In the genomic region with DNA sequence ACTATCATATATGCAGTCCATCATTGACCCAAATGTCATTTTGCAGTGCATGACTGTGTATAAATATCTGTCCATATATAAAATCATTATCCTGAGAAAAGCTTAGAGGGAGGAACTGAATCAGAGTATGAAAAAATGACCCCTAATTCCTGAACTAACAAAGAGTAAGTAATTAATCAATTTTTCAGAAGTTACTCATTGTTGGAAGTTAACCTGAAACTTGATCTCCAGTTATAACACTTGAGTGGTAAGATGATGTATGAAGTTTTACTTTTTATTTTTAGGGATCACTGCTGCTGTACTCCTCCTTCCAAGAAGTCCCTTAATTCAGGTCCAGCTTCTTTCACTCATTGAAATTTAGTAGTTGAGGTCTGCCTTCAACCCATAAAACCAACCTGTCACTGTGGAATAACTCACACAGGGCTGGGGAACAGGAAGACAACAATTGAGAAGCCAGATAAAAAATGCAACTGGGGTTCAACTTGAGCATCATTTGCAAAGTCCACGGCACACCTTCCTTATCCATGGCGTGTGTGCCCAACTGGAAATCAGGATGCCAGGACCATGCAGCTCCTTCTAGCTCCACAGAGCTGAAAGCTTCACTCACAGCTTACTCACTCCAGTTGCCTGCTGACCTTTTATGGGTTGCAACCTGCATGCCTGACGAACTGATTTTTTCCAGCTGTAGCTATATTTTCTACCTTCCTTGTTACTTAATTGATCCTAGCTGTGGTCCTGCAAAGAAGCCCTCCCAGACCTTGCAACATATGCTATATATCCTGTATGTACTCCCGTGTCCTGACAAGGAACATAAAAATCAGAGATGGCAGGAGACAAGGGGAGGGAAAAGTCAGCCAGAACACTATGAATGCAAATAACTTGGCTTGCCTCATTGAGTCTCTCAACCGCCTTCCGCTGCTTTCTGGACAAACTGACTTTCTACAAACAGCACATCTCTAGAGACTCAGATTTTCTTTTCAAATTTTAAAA, we compare ENCODE assay signal across 20 cellular contexts.
DNase-seq lines count a peak whose midpoint lies in the region; ATAC-seq and TF ChIP-seq lines count a peak whose summit lies in the region.
"Had no signal": no experiment of that assay in that cellular context is flagged by ENCODE, and none has a peak within 500 bp of the region (broad histone marks: within the 10 kb centered on the region; RNA-seq: fewer than 3 reads in every experiment).

No MANE protein-coding gene starts in this region.

- H3K27ac ChIP-seq in iPS-20b (ENCODE audit: low read length) (no peak overlapping the region), breast epithelium (no peak overlapping the region)
- H3K27ac ChIP-seq: BLaER1, neutrophil had no signal

- H3K36me3 ChIP-seq in iPS-20b (ENCODE audit: insufficient read depth, low read depth, low read length) (no peaks in the 10 kb centered on the region), breast epithelium (no peaks in the 10 kb centered on the region)
- H3K36me3 ChIP-seq: BLaER1, neutrophil had no signal

- no peaks in the 10 kb centered on the region for H3K27me3 ChIP-seq in iPS-20b (ENCODE audit: insufficient read depth, low read length)
- H3K27me3 ChIP-seq in breast epithelium = no peaks in the 10 kb centered on the region
- H3K27me3 ChIP-seq: BLaER1, neutrophil had no signal

- no peaks in the 10 kb centered on the region; the same call in 1 of the 2 replicates for H3K27me3 Mint-ChIP-seq in HFFc6 (ENCODE audit: insufficient read depth)
- H3K27me3 Mint-ChIP-seq: activated B cell treated with CpG ODN at 0.5 μM for 24 hours had no signal

- H3K4me3 ChIP-seq in choroid plexus epithelial cell (ENCODE audit: low read depth, low read length) = no peak overlapping the region
- 0 out of 2 replicates have a peak overlapping the region, but pooled peaks have one; percentile 12 for H3K4me3 ChIP-seq in iPS-20b (ENCODE audit: low read length)
- H3K4me3 ChIP-seq in breast epithelium = no peak overlapping the region
- H3K4me3 ChIP-seq: BLaER1 had no signal

- no peak for ATAC-seq in HG03039 (IDR thresholded peaks at IDR 0.05; ENCODE audit: unreplicated experiment)
- ATAC-seq: Right ventricle myocardium inferior; stimulated activated effector memory CD8-positive, alpha-beta T cell treated with anti-CD3 and anti-CD28 coated beads, Interleukin-12 subunit alpha, Interleukin-12 subunit beta, amount 100 ng/mL, for 72 hours had no signal

- no peak overlapping the region for H3K9ac ChIP-seq in iPS-20b (ENCODE audit: low read depth, low read length)
- H3K9ac ChIP-seq: BLaER1 had no signal

- H3K9me3 Mint-ChIP-seq in HFFc6 = peaks cover 5% of the 10 kb centered on the region
- H3K9me3 Mint-ChIP-seq: activated T-helper 1 cell treated with anti-CD3 and anti-CD28 coated beads, Interleukin-12 subunit alpha, Interleukin-12 subunit beta, Interleukin-2, Interleukin-4 antibody, amounts not matched to agents 30 ng/mL and 10 ng/mL and 1 ng/mL, durations not matched to agents 14 hours and 24 hours and 36 hours; stimulated activated effector memory CD8-positive, alpha-beta T cell treated with anti-CD3 and anti-CD28 coated beads, Interleukin-12 subunit alpha, Interleukin-12 subunit beta, amount 100 ng/mL, for 72 hours had no signal

- in situ Hi-C loops in G401 (cut with HindIII; ENCODE audit: low sequenced_read_pairs) = no loop called here

- peak overlapping the region; percentile 59 for H3K27ac Mint-ChIP-seq in HFFc6
- H3K27ac Mint-ChIP-seq: activated B cell treated with CpG ODN at 0.5 μM for 24 hours; activated T-helper 1 cell treated with anti-CD3 and anti-CD28 coated beads, Interleukin-12 subunit alpha, Interleukin-12 subunit beta, Interleukin-2, Interleukin-4 antibody, amounts not matched to agents 30 ng/mL and 10 ng/mL and 1 ng/mL, durations not matched to agents 14 hours and 24 hours and 36 hours; stimulated activated effector memory CD8-positive, alpha-beta T cell treated with anti-CD3 and anti-CD28 coated beads, Interleukin-12 subunit alpha, Interleukin-12 subunit beta, amount 100 ng/mL, for 72 hours had no signal

- H3K4me1 ChIP-seq in iPS-20b (ENCODE audit: insufficient read depth, low read length) (peaks cover 21% of the 10 kb centered on the region), breast epithelium (no peaks in the 10 kb centered on the region)
- H3K4me1 ChIP-seq: BLaER1 had no signal

- TF ChIP-seq CTCF in HFFc6 (IDR thresholded peaks at IDR 0.05) = no peak
- TF ChIP-seq CTCF in choroid plexus epithelial cell (conservative IDR thresholded peaks at IDR 0.05; ENCODE audit: low read depth, low read length) = no peak
- no peak for TF ChIP-seq CTCF in breast epithelium (IDR thresholded peaks at IDR 0.05)

- H3K9me3 ChIP-seq in iPS-20b (ENCODE audit: insufficient read depth, low read depth, low read length) = no peaks in the 10 kb centered on the region
- no peaks in the 10 kb centered on the region for H3K9me3 ChIP-seq in breast epithelium
- H3K9me3 ChIP-seq: neutrophil had no signal

- no peak for DNase-seq in HFFc6
- peak; percentile 17 for DNase-seq in choroid plexus epithelial cell (ENCODE audit: low read depth)
- DNase-seq in renal cortical epithelial cell (ENCODE audit: low read depth) = peak; percentile 56
- DNase-seq in mesenteric fat pad (ENCODE audit: low spot score) = no peak
- no peak for DNase-seq in breast epithelium (ENCODE audit: low spot score in 2 of 2)
- no peak for DNase-seq in G401 (ENCODE audit: low spot score)
- DNase-seq: activated B cell treated with CpG ODN at 0.5 μM for 24 hours; activated naive CD4-positive, alpha-beta T cell treated with anti-CD3 and anti-CD28 coated beads, Interleukin-2, amount 50 U/mL, for 16 hours; amygdala; DND-41; NCI-H2029 treated with DMSO at 0.1 percent for 48 hours; NCI-H345; T1000 had no signal

- H3K4me1 Mint-ChIP-seq in HFFc6 (ENCODE audit: low read depth) = peaks cover 71% of the 10 kb centered on the region
- H3K4me1 Mint-ChIP-seq: activated B cell treated with CpG ODN at 0.5 μM for 24 hours; stimulated activated effector memory CD8-positive, alpha-beta T cell treated with anti-CD3 and anti-CD28 coated beads, Interleukin-12 subunit alpha, Interleukin-12 subunit beta, amount 100 ng/mL, for 72 hours had no signal

- intact Hi-C loops in breast epithelium (cut with DNase I; ENCODE audit: low total_unique reads) = no loop called here

- no peak overlapping the region for H3K4me3 Mint-ChIP-seq in HFFc6
- H3K4me3 Mint-ChIP-seq: activated B cell treated with CpG ODN at 0.5 μM for 24 hours; activated T-helper 1 cell treated with anti-CD3 and anti-CD28 coated beads, Interleukin-12 subunit alpha, Interleukin-12 subunit beta, Interleukin-2, Interleukin-4 antibody, amounts not matched to agents 30 ng/mL and 10 ng/mL and 1 ng/mL, durations not matched to agents 14 hours and 24 hours and 36 hours; stimulated activated effector memory CD8-positive, alpha-beta T cell treated with anti-CD3 and anti-CD28 coated beads, Interleukin-12 subunit alpha, Interleukin-12 subunit beta, amount 100 ng/mL, for 72 hours had no signal

- TF ChIP-seq POLR2A in breast epithelium (IDR thresholded peaks at IDR 0.05) = no peak

- peaks cover 20% of the 10 kb centered on the region for H3K36me3 Mint-ChIP-seq in HFFc6 (ENCODE audit: low read depth)
- H3K36me3 Mint-ChIP-seq: stimulated activated effector memory CD8-positive, alpha-beta T cell treated with anti-CD3 and anti-CD28 coated beads, Interleukin-12 subunit alpha, Interleukin-12 subunit beta, amount 100 ng/mL, for 72 hours had no signal

Comparison
In these comparisons a context has a peak if more than half of its experiments do, and no peak if none do; other contexts are left out.
1. DNase-seq: peak in choroid plexus epithelial cell (single experiment) and renal cortical epithelial cell (single experiment); none in HFFc6 (single experiment), mesenteric fat pad (single experiment), breast epithelium (0 of 2) and G401 (single experiment).